ENCODE assay signal across 9 cellular contexts in the genomic region with DNA sequence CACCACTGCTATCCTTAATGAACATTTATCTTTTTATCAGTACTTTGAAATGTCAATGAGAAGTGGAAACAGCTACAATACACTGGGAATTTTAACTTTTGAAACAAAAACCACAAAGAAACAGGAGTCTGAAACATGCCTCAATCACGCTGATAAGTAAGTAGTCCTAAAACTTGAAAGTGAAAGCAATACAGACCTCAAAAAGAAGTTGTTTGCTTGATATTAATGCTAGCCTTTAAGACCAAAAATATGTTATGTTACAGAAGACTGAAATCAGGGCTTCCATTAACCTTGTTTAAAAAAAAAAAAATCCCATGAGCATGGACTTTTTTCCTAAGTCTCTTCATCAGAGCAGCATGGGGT. TPM values are rescaled to one million over a fixed set of nuclear protein-coding genes. Genes with fewer than 3 reads are reported as not detected.
DNase-seq lines count a peak whose midpoint lies in the region; ATAC-seq and TF ChIP-seq lines count a peak whose summit lies in the region.
"Had no signal": no experiment of that assay in that cellular context is flagged by ENCODE, and none has a peak within 500 bp of the region (broad histone marks: within the 10 kb centered on the region; RNA-seq: fewer than 3 reads in every experiment).

No MANE protein-coding gene starts in this region.

- DNase-seq in ELR (ENCODE audit: low read depth) (peak; percentile 41), chondrocyte (ENCODE audit: low spot score) (no peak), osteoblast (ENCODE audit: insufficient read length, low spot score, missing footprints) (no peak), UCSD-AML1 (lab: John Stamatoyannopoulos, UW; ENCODE audit: unreplicated experiment) (no peak), posterior vena cava (ENCODE audit: low spot score) (no peak), NAMALWA (ENCODE audit: low spot score) (no peak)
- DNase-seq: RPMI8226 had no signal

- peak overlapping the region; percentile 17 for H3K27ac ChIP-seq in HUES48 (ENCODE audit: low read depth, low read length)
- H3K27ac ChIP-seq in osteoblast (ENCODE audit: low read depth, low read length): peak overlapping the region; percentile 73

- peaks cover 40% of the 10 kb centered on the region for H3K4me1 Mint-ChIP-seq in chondrocyte (ENCODE audit: low read depth)

- no peak overlapping the region for H3K4me3 Mint-ChIP-seq in chondrocyte (ENCODE audit: unreplicated experiment)

- H3K27me3 Mint-ChIP-seq in chondrocyte (ENCODE audit: low read depth): no peaks in the 10 kb centered on the region

- TF ChIP-seq CTCF in chondrocyte (IDR thresholded peaks at IDR 0.05): no peak
- TF ChIP-seq CTCF in osteoblast (IDR thresholded peaks at IDR 0.05; ENCODE audit: extremely low read depth, low read depth, low read length): no peak

- ATAC-seq in HG03520 (IDR thresholded peaks at IDR 0.05; ENCODE audit: unreplicated experiment): no peak

- H3K9me3 Mint-ChIP-seq in chondrocyte (ENCODE audit: low read depth): no peaks in the 10 kb centered on the region

- no peaks in the 10 kb centered on the region for H3K36me3 ChIP-seq in HUES48 (ENCODE audit: control insufficient read depth, insufficient read depth, low read length)
- no peaks in the 10 kb centered on the region for H3K36me3 ChIP-seq in osteoblast (ENCODE audit: insufficient read depth, low read length)

- peaks cover 30% of the 10 kb centered on the region for H3K4me1 ChIP-seq in HUES48 (ENCODE audit: control insufficient read depth, insufficient read depth, low read length)
- H3K4me1 ChIP-seq in osteoblast (ENCODE audit: insufficient read depth, low read length): peaks cover 18% of the 10 kb centered on the region

- H3K27me3 ChIP-seq in HUES48 (ENCODE audit: control insufficient read depth, insufficient read depth, low read length) (no peaks in the 10 kb centered on the region), osteoblast (ENCODE audit: insufficient read depth, low read length) (no peaks in the 10 kb centered on the region)

- intact Hi-C loops in posterior vena cava (cut with DNase I): no loop called here

- peaks cover 33% of the 10 kb centered on the region for H4K20me1 ChIP-seq in osteoblast (ENCODE audit: insufficient read depth, low read length)

- peaks cover 83% of the 10 kb centered on the region for H3K79me2 ChIP-seq in osteoblast (ENCODE audit: insufficient read depth, low read length)

- H3K4me2 ChIP-seq in osteoblast (ENCODE audit: insufficient read depth, low read length): peak overlapping the region; percentile 81

- H3K27ac Mint-ChIP-seq in chondrocyte (ENCODE audit: unreplicated experiment): peak overlapping the region; percentile 84

- H3K4me3 ChIP-seq in HUES48 (ENCODE audit: low read depth, low read length): no peak overlapping the region
- peak overlapping the region; percentile 49 for H3K4me3 ChIP-seq in osteoblast (ENCODE audit: insufficient read depth, low read length)

- no peaks in the 10 kb centered on the region for H3K9me3 ChIP-seq in HUES48 (ENCODE audit: control insufficient read depth, insufficient read depth, low read length)
- H3K9me3 ChIP-seq in osteoblast (ENCODE audit: low read depth, low read length): no peaks in the 10 kb centered on the region

- no peak overlapping the region for H3K9ac ChIP-seq in HUES48 (ENCODE audit: low read depth, low read length)

- H3K36me3 Mint-ChIP-seq in chondrocyte (ENCODE audit: low read depth): no peaks in the 10 kb centered on the region

- H2AFZ ChIP-seq in osteoblast (ENCODE audit: low read length): peak overlapping the region; percentile 62

RNA-seq across cellular contexts. Expression of a gene that starts 21.3 kb away (rescaled TPM):
- total RNA-seq in chondrocyte (35.9 to 40.7 TPM (median 36.2 TPM) in 3 replicates), osteoblast (23.0 and 26.4 TPM in 2 replicates), posterior vena cava (10 to 100 TPM; 40.2 to 54.0 TPM)
